ENCODE assay signal across 8 cellular contexts in genomic region chr1:30782361-30783243, GRCh38. TPM values are rescaled to one million over a fixed set of nuclear protein-coding genes. Genes with fewer than 3 reads are reported as not detected.
A peak's percentile ranks its signal among the peaks of the same experiment; 100 is the strongest.
DNase-seq lines count a peak whose midpoint lies in the region; ATAC-seq and TF ChIP-seq lines count a peak whose summit lies in the region.

No MANE protein-coding gene starts in this region.

- H3K4me3 ChIP-seq in LNCaP clone FGC (ENCODE audit: low read depth, low read length): no peak overlapping the region

- H3K27me3 Mint-ChIP-seq in activated naive CD8-positive, alpha-beta T cell: no peaks in the 10 kb centered on the region

- no peak for ATAC-seq in GM19397 (IDR thresholded peaks at IDR 0.05; ENCODE audit: unreplicated experiment)

- no peaks in the 10 kb centered on the region for H3K36me3 Mint-ChIP-seq in activated naive CD8-positive, alpha-beta T cell

- DNase-seq in activated gamma-delta T cell treated with Interleukin-2 at 50 U/mL for 16 hours (peak; percentile 78), activated gamma-delta T cell (lab: John Stamatoyannopoulos, UW) (no peak), LNCaP clone FGC (ENCODE audit: low read depth) (no peak), SKM-1 treated with dmso at 0.1 percent for 144 hours (lab: John Stamatoyannopoulos, UW; ENCODE audit: unreplicated experiment) (peak; percentile 49), cardiac septum (ENCODE audit: low spot score) (peak; percentile 91), putamen (ENCODE audit: low spot score) (peak; percentile 54)

- intact Hi-C loops in cardiac septum (cut with DNase I): loop anchor here (1.0 to 2.0 kb wide), 2 partner anchors 18 to 129 kb away; no protein-coding TSS in a partner anchor

- peak overlapping the region; percentile 5 for H3K4me3 Mint-ChIP-seq in activated naive CD8-positive, alpha-beta T cell

- no peaks in the 10 kb centered on the region for H3K9me3 Mint-ChIP-seq in activated naive CD8-positive, alpha-beta T cell (ENCODE audit: low read depth)

- peak overlapping the region; percentile 22 for H3K27ac Mint-ChIP-seq in activated naive CD8-positive, alpha-beta T cell

- H3K4me1 Mint-ChIP-seq in activated naive CD8-positive, alpha-beta T cell (ENCODE audit: low read depth): peaks cover 19% of the 10 kb centered on the region

- TF ChIP-seq CTCF in LNCaP clone FGC (IDR thresholded peaks at IDR 0.05; ENCODE audit: control insufficient read depth, extremely low read depth, insufficient read depth): peak; percentile 88

RNA-seq across cellular contexts. Expression of gene LAPTM5, which starts 25.0 kb away (rescaled TPM):
- total RNA-seq in cardiac septum: 14.2 TPM

RNA-seq across cellular contexts. Expression of gene MATN1, which starts 59.2 kb away (rescaled TPM):
- not detected for total RNA-seq in cardiac septum

Comparison
In these comparisons a context has a peak if more than half of its experiments do, and no peak if none do; other contexts are left out.
1. DNase-seq: peak in activated gamma-delta T cell treated with Interleukin-2 at 50 U/mL for 16 hours (single experiment), SKM-1 treated with dmso at 0.1 percent for 144 hours (single experiment), cardiac septum (single experiment) and putamen (single experiment); none in activated gamma-delta T cell (single experiment) and LNCaP clone FGC (single experiment).